In the genomic region with DNA sequence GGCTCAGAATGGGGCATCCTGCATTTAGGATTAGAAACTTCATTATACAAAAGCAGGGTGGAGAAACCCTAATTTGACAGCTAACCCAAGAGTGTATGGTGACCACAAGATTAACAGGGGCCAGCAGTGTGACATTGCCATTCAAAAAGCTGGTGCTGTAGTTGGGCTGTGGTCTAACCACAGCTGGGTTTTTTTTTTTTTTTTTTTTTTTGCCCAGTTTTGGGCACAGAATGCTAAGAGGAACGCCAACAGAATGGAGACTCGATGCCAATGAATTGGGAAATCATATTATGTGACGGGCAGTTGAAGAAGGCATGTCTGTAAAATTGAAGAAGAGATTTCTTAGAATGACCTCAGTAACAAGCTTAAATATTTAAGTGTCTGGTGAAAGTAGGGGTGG, we compare ENCODE assay signal across 12 cellular contexts. TPM values are rescaled to one million over a fixed set of nuclear protein-coding genes. Genes with fewer than 3 reads are reported as not detected.
DNase-seq lines count a peak whose midpoint lies in the region; ATAC-seq lines count a peak whose summit lies in the region.
"Had no signal": no experiment of that assay in that cellular context is flagged by ENCODE, and none has a peak within 500 bp of the region (broad histone marks: within the 10 kb centered on the region; RNA-seq: fewer than 3 reads in every experiment).

No MANE protein-coding gene starts in this region.

- ATAC-seq in right cardiac atrium, result no peak
- peak; percentile 32 for ATAC-seq in stimulated activated naive CD8-positive, alpha-beta T cell treated with anti-CD3 and anti-CD28 coated beads, Interleukin-15, Interleukin-2, amounts not matched to agents 100 U/mL and 50 U/mL, for 24 hours
- ATAC-seq in HG02798 (IDR thresholded peaks at IDR 0.05; ENCODE audit: poor library complexity, unreplicated experiment), result no peak
- ATAC-seq in GM19324 (IDR thresholded peaks at IDR 0.05; ENCODE audit: low FRiP score, unreplicated experiment), result no peak

- H3K4me1 ChIP-seq in SJCRH30 (peaks cover 33% of the 10 kb centered on the region), right cardiac atrium (ENCODE audit: control insufficient read depth, insufficient read depth, low read length) (peaks cover 22% of the 10 kb centered on the region)

- intact Hi-C loops in right cardiac atrium (cut with DNase I), result no loop called here

- H3K4me3 ChIP-seq in SJCRH30 (no peak overlapping the region), right cardiac atrium (ENCODE audit: low read length) (no peak overlapping the region)
- H3K4me3 ChIP-seq: mucosa of descending colon had no signal

- no peaks in the 10 kb centered on the region; the same call in 1 of the 2 replicates for H3K9me3 ChIP-seq in SJCRH30 (replicated peaks)
- H3K9me3 ChIP-seq in right cardiac atrium (ENCODE audit: control insufficient read depth, low read length), result no peaks in the 10 kb centered on the region
- H3K9me3 ChIP-seq: mucosa of descending colon had no signal

- DNase-seq in DMS53 (lab: John Stamatoyannopoulos, UW), result peak; percentile 39
- DNase-seq in DMS53 treated with DMSO at 0.1 percent for 48 hours (lab: John Stamatoyannopoulos, UW; ENCODE audit: unreplicated experiment), result no peak
- peak; percentile 16 to 46 for DNase-seq in SJCRH30
- DNase-seq in right cardiac atrium, result no peak
- no peak for DNase-seq in stimulated activated naive CD8-positive, alpha-beta T cell treated with anti-CD3 and anti-CD28 coated beads, Interleukin-15, Interleukin-2, amounts not matched to agents 100 U/mL and 50 U/mL, for 24 hours
- DNase-seq in ureter (ENCODE audit: low spot score), result no peak
- DNase-seq: activated naive CD8-positive, alpha-beta T cell treated with anti-CD3 and anti-CD28 coated beads, Interleukin-2, amount 10 ng/mL, durations not matched to agents 7 days and 5 days; effector CD8-positive, alpha-beta T cell; mucosa of descending colon; NCI-H526 treated with DMSO at 0.1 percent for 48 hours had no signal

- WGBS in right cardiac atrium, result 58% methylated on average over 3 of the region's 3 CpGs

- no peaks in the 10 kb centered on the region for H3K27me3 ChIP-seq in SJCRH30
- H3K27me3 ChIP-seq in right cardiac atrium (ENCODE audit: control insufficient read depth, insufficient read depth), result no peaks in the 10 kb centered on the region

- no peak overlapping the region for H3K27ac ChIP-seq in SJCRH30
- H3K27ac ChIP-seq in right cardiac atrium (ENCODE audit: low read length), result peak overlapping the region; percentile 45

- no peaks in the 10 kb centered on the region; the same call in 1 of the 2 replicates for H3K36me3 ChIP-seq in SJCRH30

RNA-seq across cellular contexts. Expression of gene NFIA, which starts 58.4 kb away (rescaled TPM):
- 21.1 and 23.9 TPM in 2 replicates for total RNA-seq in SJCRH30 (2014; rRNA removed; shearing (Covaris generic))
- total RNA-seq in right cardiac atrium (100 to 1,000 TPM; 108 to 127 (median 113) TPM), ureter (132 TPM)
- 15.9 TPM for polyA plus RNA-seq in right cardiac atrium

Comparison
In these comparisons a context has a peak if more than half of its experiments do, and no peak if none do; other contexts are left out.
1. DNase-seq: peak in DMS53 (single experiment) and SJCRH30 (2 of 2); none in DMS53 treated with DMSO at 0.1 percent for 48 hours (single experiment), right cardiac atrium (0 of 3), stimulated activated naive CD8-positive, alpha-beta T cell treated with anti-CD3 and anti-CD28 coated beads, Interleukin-15, Interleukin-2, amounts not matched to agents 100 U/mL and 50 U/mL, for 24 hours (single experiment) and ureter (single experiment).